In the genomic region with DNA sequence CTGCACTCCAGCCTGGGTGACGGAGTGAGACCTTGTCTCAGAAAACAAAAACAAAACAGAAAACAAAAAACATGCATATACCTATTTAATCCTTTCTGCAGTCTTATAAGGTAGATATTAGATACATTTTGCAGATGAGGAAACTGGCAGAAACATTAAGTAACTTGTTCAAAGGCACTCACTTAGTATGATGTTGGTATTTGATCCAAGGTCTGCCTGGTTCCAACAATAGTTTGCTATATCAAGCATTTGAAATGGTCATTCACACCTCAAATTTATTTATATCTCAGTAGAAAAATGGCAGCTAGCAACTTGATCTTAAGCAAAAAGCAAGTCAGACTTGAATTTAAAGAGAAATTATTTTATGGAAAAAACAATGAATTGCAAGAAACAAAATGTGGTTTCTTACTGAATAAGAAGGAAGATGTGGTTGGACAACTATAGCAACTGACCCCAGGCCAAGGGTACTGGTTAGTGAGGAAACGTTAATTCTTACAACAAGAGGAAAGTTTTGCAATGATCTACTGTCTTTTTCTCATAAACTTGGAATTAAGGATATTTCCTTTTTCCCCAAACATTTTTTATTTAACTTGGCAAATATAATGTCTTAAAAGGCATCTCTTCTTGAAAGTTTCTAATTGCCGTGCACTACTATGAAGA, we compare ENCODE assay signal across 16 cellular contexts. TPM values are rescaled to one million over a fixed set of nuclear protein-coding genes. Genes with fewer than 3 reads are reported as not detected.
DNase-seq lines count a peak whose midpoint lies in the region; ATAC-seq, FAIRE-seq and TF ChIP-seq lines count a peak whose summit lies in the region.
"Had no signal": no experiment of that assay in that cellular context is flagged by ENCODE, and none has a peak within 500 bp of the region (broad histone marks: within the 10 kb centered on the region; RNA-seq: fewer than 3 reads in every experiment).

No MANE protein-coding gene starts in this region.

- H3K9me3 ChIP-seq in A549 (peaks cover 11% of the 10 kb centered on the region; the same call in 1 of the 3 replicates), endothelial cell of umbilical vein (replicated peaks; ENCODE audit: control insufficient read depth, insufficient read depth, low read length) (no peaks in the 10 kb centered on the region)

- H3K4me3 ChIP-seq in A549 = no peak overlapping the region
- H3K4me3 ChIP-seq in endothelial cell of umbilical vein (replicated peaks in 1 of 3; ENCODE audit: insufficient read depth in 1 of 3, low read depth in 1 of 3, low read length in 3 of 3) = no peak overlapping the region

- TF ChIP-seq POLR2A in A549 (IDR thresholded peaks at IDR 0.05; ENCODE audit: low read length) (no peak), endothelial cell of umbilical vein (IDR thresholded peaks at IDR 0.05; ENCODE audit: low read depth, low read length) (no peak)

- no peaks in the 10 kb centered on the region for H3K79me2 ChIP-seq in endothelial cell of umbilical vein (ENCODE audit: control insufficient read depth, insufficient read depth, low read length)

- no peak for TF ChIP-seq CTCF in A549 (IDR thresholded peaks at IDR 0.05)
- no peak for TF ChIP-seq CTCF in endothelial cell of umbilical vein (IDR thresholded peaks at IDR 0.05; ENCODE audit: extremely low read depth in 1 of 2, insufficient read depth in 1 of 2, low read depth in 1 of 2, low read length in 2 of 2)

- no peak for TF ChIP-seq EP300 in A549 (IDR thresholded peaks at IDR 0.05)

- H3K36me3 ChIP-seq in endothelial cell of umbilical vein (ENCODE audit: control insufficient read depth in 2 of 2, extremely low read depth in 1 of 2, insufficient read depth in 2 of 2, low read length in 2 of 2) = no peaks in the 10 kb centered on the region

- H3K4me1 ChIP-seq in A549 (0 out of 3 replicates have a peak, but pooled peaks cover 7% of the 10 kb centered on the region), endothelial cell of umbilical vein (ENCODE audit: control insufficient read depth, extremely low read depth, insufficient read depth, low read length) (no peaks in the 10 kb centered on the region)

- intact Hi-C loops in endothelial cell of umbilical vein (cut with micrococcal nuclease) = no loop called here

- no peaks in the 10 kb centered on the region for H4K20me1 ChIP-seq in endothelial cell of umbilical vein (replicated peaks; ENCODE audit: control insufficient read depth, extremely low read depth, insufficient read depth, low read length)

- no peaks in the 10 kb centered on the region for H3K9me1 ChIP-seq in endothelial cell of umbilical vein (replicated peaks; ENCODE audit: control insufficient read depth, extremely low read depth, insufficient read depth, low read length)

- no peak overlapping the region for H3K27ac ChIP-seq in A549
- H3K27ac ChIP-seq in endothelial cell of umbilical vein (ENCODE audit: insufficient read depth, low read depth, low read length) = no peak overlapping the region
- no peak overlapping the region for H3K27ac ChIP-seq in caudate nucleus (ENCODE audit: low read depth, low read length)

- no peak overlapping the region for H3K4me2 ChIP-seq in A549
- H3K4me2 ChIP-seq in endothelial cell of umbilical vein (ENCODE audit: insufficient read depth, low read length) = no peak overlapping the region

- POLR2A ChIA-PET in A549 (lab: Yijun Ruan, JAX) (no interaction called here), endothelial cell of umbilical vein (lab: Charles Lee) (no interaction called here)

- no peak for ATAC-seq in A549
- no peak for ATAC-seq in HG02852 (IDR thresholded peaks at IDR 0.05; ENCODE audit: unreplicated experiment)
- ATAC-seq: SK-N-SH treated with all-trans-retinoic acid at 6 μM for 48 hours had no signal

- TF ChIP-seq RAD21 in A549 (conservative IDR thresholded peaks at IDR 0.05 in 1 of 2, IDR thresholded peaks at IDR 0.05 in 1 of 2) = no peak

- FAIRE-seq in A549 (lab: Jason Lieb, UNC) (peak; percentile 43), endothelial cell of umbilical vein (lab: Jason Lieb, UNC) (peak; percentile 26)
- FAIRE-seq: A204.1 had no signal

- CTCF ChIA-PET in A549 (lab: Yijun Ruan, JAX) (no interaction called here), endothelial cell of umbilical vein (lab: Charles Lee) (no interaction called here)

- DNase-seq in A549 (ENCODE audit: low read depth in 1 of 2, low spot score in 1 of 2) = no peak
- DNase-seq in GF-D8 (lab: John Stamatoyannopoulos, UW) = peak; percentile 76
- peak; percentile 78 for DNase-seq in NOMO-1 treated with DMSO at 0.1 percent for 48 hours (lab: John Stamatoyannopoulos, UW; ENCODE audit: unreplicated experiment)
- DNase-seq in endothelial cell of umbilical vein (ENCODE audit: low read depth, low spot score) = no peak
- no peak for DNase-seq in caudate nucleus (lab: John Stamatoyannopoulos, UW)
- no peak for DNase-seq in COLO829 (ENCODE audit: low spot score)
- DNase-seq in GOT3 (lab: John Stamatoyannopoulos, UW) = no peak
- DNase-seq: CD8-positive, alpha-beta memory T cell; H9; NCI-H1048; NCI-H2107; NCI-H69; NK-92 treated with Interleukin-12 subunit alpha and Interleukin-12 subunit beta, amount 100 ng/mL, for 24 hours had no signal

- no peak overlapping the region for H2AFZ ChIP-seq in endothelial cell of umbilical vein (ENCODE audit: low read depth, low read length)

- no peak overlapping the region for H3K9ac ChIP-seq in endothelial cell of umbilical vein (replicated peaks; ENCODE audit: extremely low read depth, insufficient read depth, low read length)

- H3K27me3 ChIP-seq in endothelial cell of umbilical vein (ENCODE audit: control insufficient read depth in 2 of 2, insufficient read depth in 2 of 2, low read length in 2 of 2) = no peaks in the 10 kb centered on the region

- dilution Hi-C loops in endothelial cell of umbilical vein (cut with MboI; ENCODE audit: extremely low pct_ligation_motif_present, low sequenced_read_pairs) = no loop called here

- 93% methylated on average over 3 of the region's 3 CpGs for WGBS in A549 (ENCODE audit: missing lambda C conversion rate)

- BruUV-seq in endothelial cell of umbilical vein (replicated peaks; lab: Mats Ljungman, UMichigan) = no TSS peak

TF ChIP-seq in A549, 52 proteins besides CTCF, POLR2A, EP300 and RAD21 (continues in another document):
- TF ChIP-seq TFCP2L1 (CRISPR knock-in tag; IDR thresholded peaks at IDR 0.05) (no peak), NFE2L2 (conservative IDR thresholded peaks at IDR 0.05; ENCODE audit: low read length) (no peak)
- TF ChIP-seq, protein P1, sequence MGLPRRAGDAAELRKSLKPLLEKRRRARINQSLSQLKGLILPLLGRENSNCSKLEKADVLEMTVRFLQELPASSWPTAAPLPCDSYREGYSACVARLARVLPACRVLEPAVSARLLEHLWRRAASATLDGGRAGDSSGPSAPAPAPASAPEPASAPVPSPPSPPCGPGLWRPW (IDR thresholded peaks at IDR 0.05) = no peak
- TF ChIP-seq, protein P2, sequence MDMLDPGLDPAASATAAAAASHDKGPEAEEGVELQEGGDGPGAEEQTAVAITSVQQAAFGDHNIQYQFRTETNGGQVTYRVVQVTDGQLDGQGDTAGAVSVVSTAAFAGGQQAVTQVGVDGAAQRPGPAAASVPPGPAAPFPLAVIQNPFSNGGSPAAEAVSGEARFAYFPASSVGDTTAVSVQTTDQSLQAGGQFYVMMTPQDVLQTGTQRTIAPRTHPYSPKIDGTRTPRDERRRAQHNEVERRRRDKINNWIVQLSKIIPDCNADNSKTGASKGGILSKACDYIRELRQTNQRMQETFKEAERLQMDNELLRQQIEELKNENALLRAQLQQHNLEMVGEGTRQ (IDR thresholded peaks at IDR 0.05) = no peak

TF ChIP-seq in endothelial cell of umbilical vein, 7 proteins besides CTCF, POLR2A, EP300 and RAD21:
- TF ChIP-seq MYC (IDR thresholded peaks at IDR 0.05; ENCODE audit: low read depth, low read length) = no peak
- no peak for TF ChIP-seq FOS (IDR thresholded peaks at IDR 0.05; ENCODE audit: borderline replicate concordance, insufficient read depth, low read length)
- TF ChIP-seq GATA2 (IDR thresholded peaks at IDR 0.05; ENCODE audit: insufficient read depth, insufficient read length, low read depth, low read length) = no peak
- no peak for TF ChIP-seq EZH2 (IDR thresholded peaks at IDR 0.05; ENCODE audit: borderline replicate concordance, low read depth, low read length, severe bottlenecking)
- TF ChIP-seq POLR2AphosphoS5 (IDR thresholded peaks at IDR 0.05; ENCODE audit: insufficient read depth, low read depth, low read length) = no peak
- TF ChIP-seq, protein P3, sequence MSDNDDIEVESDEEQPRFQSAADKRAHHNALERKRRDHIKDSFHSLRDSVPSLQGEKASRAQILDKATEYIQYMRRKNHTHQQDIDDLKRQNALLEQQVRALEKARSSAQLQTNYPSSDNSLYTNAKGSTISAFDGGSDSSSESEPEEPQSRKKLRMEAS (IDR thresholded peaks at IDR 0.05; ENCODE audit: insufficient read depth, insufficient read length) = no peak
- no peak for TF ChIP-seq JUN (IDR thresholded peaks at IDR 0.05; ENCODE audit: borderline replicate concordance, insufficient read depth, insufficient read length, low read depth)

RNA-seq across cellular contexts. Expression of gene DHRS7B, which starts 19.7 kb away (rescaled TPM):
- polyA plus RNA-seq in A549 (2011; rRNA removed) = 25.4 and 31.7 TPM in 2 replicates
- 23.6 and 24.4 TPM in 2 replicates for polyA plus RNA-seq in A549 (2012; cell fraction: cytosol; rRNA removed)
- 24.1 and 28.6 TPM in 2 replicates for polyA plus RNA-seq in A549 (2012; cell fraction: nucleus; rRNA removed)
- polyA plus RNA-seq in A549 (2017; fragmentation: RNase III; extraction: RNeasy Plus Mini Kit Qiagen cat#74134 plus additional on column Dnase treatment) = 22.8 to 27.2 TPM (median 23.6 TPM) in 3 replicates
- 30.5 and 33.5 TPM in 2 replicates for polyA minus RNA-seq in A549 (2011; rRNA and poly(A)+ RNA removed)
- total RNA-seq in endothelial cell of umbilical vein = 12.7 and 14.0 TPM in 2 replicates
- polyA plus RNA-seq in endothelial cell of umbilical vein = 24.2 and 28.1 TPM in 2 replicates
- polyA plus RNA-seq in endothelial cell of umbilical vein (2011; cell fraction: cytosol; rRNA removed) = 21.7 and 22.7 TPM in 2 replicates
- 11.8 and 12.5 TPM in 2 replicates for polyA plus RNA-seq in endothelial cell of umbilical vein (2011; cell fraction: nucleus; rRNA removed)
- polyA plus RNA-seq in endothelial cell of umbilical vein (2012) = 15.0 and 18.9 TPM in 2 replicates
- polyA minus RNA-seq in endothelial cell of umbilical vein = 22.0 and 26.5 TPM in 2 replicates
- polyA minus RNA-seq in endothelial cell of umbilical vein (2011; cell fraction: cytosol; rRNA and poly(A)+ RNA removed) = 15.6 TPM
- polyA minus RNA-seq in endothelial cell of umbilical vein (2011; cell fraction: nucleus; rRNA and poly(A)+ RNA removed) = 4.7 and 6.5 TPM in 2 replicates

Comparison
In these comparisons a context has a peak if more than half of its experiments do, and no peak if none do; other contexts are left out.
1. DNase-seq: peak in GF-D8 (single experiment) and NOMO-1 treated with DMSO at 0.1 percent for 48 hours (single experiment); none in A549 (0 of 2), endothelial cell of umbilical vein (single experiment), caudate nucleus (0 of 61), COLO829 (single experiment) and GOT3 (single experiment).